ENCODE assay signal across 10 cellular contexts in genomic region chr22:18091478-18091877, GRCh38. TPM values are rescaled to one million over a fixed set of nuclear protein-coding genes. Genes with fewer than 3 reads are reported as not detected.
DNase-seq lines count a peak whose midpoint lies in the region; ATAC-seq, FAIRE-seq and TF ChIP-seq lines count a peak whose summit lies in the region.
"Had no signal": no experiment of that assay in that cellular context is flagged by ENCODE, and none has a peak within 500 bp of the region (broad histone marks: within the 10 kb centered on the region; RNA-seq: fewer than 3 reads in every experiment).

No MANE protein-coding gene starts in this region.

- DNase-seq in MCF 10A (ENCODE audit: unreplicated experiment) = no peak
- no peak for DNase-seq in kidney
- DNase-seq in pons (ENCODE audit: low spot score) = no peak
- no peak for DNase-seq in globus pallidus (ENCODE audit: low spot score)
- no peak for DNase-seq in central memory CD4-positive, alpha-beta T cell
- no peak for DNase-seq in NCI-H748 (lab: John Stamatoyannopoulos, UW; ENCODE audit: unreplicated experiment)
- DNase-seq: GDM1 had no signal

- ATAC-seq in HG02885 (IDR thresholded peaks at IDR 0.05; ENCODE audit: poor library complexity, unreplicated experiment) = peak; percentile 37
- ATAC-seq in stimulated activated memory B cell treated with anti-CD40 and anti-IgM and Interleukin-4, amounts not matched to agents 10 μg/mL and 1 μg/mL and 100 μg/mL, for 72 hours = peak; percentile 67

- no peak for TF ChIP-seq CTCF in MCF 10A (IDR thresholded peaks at IDR 0.05; ENCODE audit: unreplicated experiment)
- TF ChIP-seq CTCF in kidney (IDR thresholded peaks at IDR 0.05; ENCODE audit: borderline replicate concordance, extremely low read depth, insufficient read depth) = no peak

- peaks cover 12 to 19% of the 10 kb centered on the region in 2 donors for H3K36me3 ChIP-seq in kidney (ENCODE audit: control insufficient read depth in 1 of 2, insufficient read depth in 2 of 2, low read length in 2 of 2)

- peaks cover 14% of the 10 kb centered on the region for H3K4me1 Mint-ChIP-seq in MCF 10A (ENCODE audit: insufficient read depth, unreplicated experiment)
- H3K4me1 Mint-ChIP-seq in stimulated activated memory B cell treated with anti-CD40 and anti-IgM and Interleukin-4, amounts not matched to agents 10 μg/mL and 1 μg/mL and 100 μg/mL, for 72 hours = peaks cover 36% of the 10 kb centered on the region
- H3K4me1 Mint-ChIP-seq: neural crest cell had no signal

- intact Hi-C loops in MCF 10A (cut with micrococcal nuclease) (no loop called here), kidney (cut with DNase I) (no loop called here)

- H3K9me3 Mint-ChIP-seq in MCF 10A (ENCODE audit: unreplicated experiment) = no peaks in the 10 kb centered on the region
- H3K9me3 Mint-ChIP-seq in stimulated activated memory B cell treated with anti-CD40 and anti-IgM and Interleukin-4, amounts not matched to agents 10 μg/mL and 1 μg/mL and 100 μg/mL, for 72 hours = no peaks in the 10 kb centered on the region
- H3K9me3 Mint-ChIP-seq: neural crest cell had no signal

- FAIRE-seq in kidney (lab: Jason Lieb, UNC) = no peak

- H3K27ac Mint-ChIP-seq in MCF 10A (ENCODE audit: low read depth, unreplicated experiment) = peak overlapping the region; percentile 97
- H3K27ac Mint-ChIP-seq in stimulated activated memory B cell treated with anti-CD40 and anti-IgM and Interleukin-4, amounts not matched to agents 10 μg/mL and 1 μg/mL and 100 μg/mL, for 72 hours = peak overlapping the region; percentile 76

- H3K27ac ChIP-seq in kidney (ENCODE audit: low read depth in 2 of 2, low read length in 2 of 2) = peak overlapping the region; percentile 79 to 87

- POLR2A ChIA-PET in MCF 10A (lab: Yijun Ruan, JAX) = interaction anchor here (0.6 to 7.8 kb wide), 4 partner anchors 13 to 58 kb away, joined by 3 to 70 read pairs (median 4); partner anchors contain the start of gene PEX26

- H3K27me3 Mint-ChIP-seq in MCF 10A (ENCODE audit: insufficient read depth, unreplicated experiment) = no peaks in the 10 kb centered on the region
- no peaks in the 10 kb centered on the region for H3K27me3 Mint-ChIP-seq in stimulated activated memory B cell treated with anti-CD40 and anti-IgM and Interleukin-4, amounts not matched to agents 10 μg/mL and 1 μg/mL and 100 μg/mL, for 72 hours

- peak overlapping the region; percentile 13 to 54 for H3K4me3 ChIP-seq in kidney (ENCODE audit: low read length in 2 of 2)

- no TSS peak for BruUV-seq in MCF 10A (replicated peaks; lab: Mats Ljungman, UMichigan)

- no peaks in the 10 kb centered on the region for H3K9me3 ChIP-seq in kidney (ENCODE audit: control insufficient read depth in 1 of 2, low read length in 2 of 2)

- peak overlapping the region in 1 of 2 donors; percentile 57 for H3K9ac ChIP-seq in kidney (ENCODE audit: low read length in 2 of 2)

- CTCF ChIA-PET in MCF 10A (lab: Yijun Ruan, JAX) = interaction anchor here (1.1 to 6.6 kb wide), 5 partner anchors 13 to 350 kb away, joined by 3 to 48 read pairs (median 6); partner anchors contain the start of gene PEX26

- H3K36me3 Mint-ChIP-seq in MCF 10A (ENCODE audit: insufficient read depth, unreplicated experiment) = peaks cover 38% of the 10 kb centered on the region
- peaks cover 55% of the 10 kb centered on the region for H3K36me3 Mint-ChIP-seq in stimulated activated memory B cell treated with anti-CD40 and anti-IgM and Interleukin-4, amounts not matched to agents 10 μg/mL and 1 μg/mL and 100 μg/mL, for 72 hours

- peak overlapping the region; percentile 75 for H3K4me3 Mint-ChIP-seq in MCF 10A (ENCODE audit: unreplicated experiment)
- H3K4me3 Mint-ChIP-seq in stimulated activated memory B cell treated with anti-CD40 and anti-IgM and Interleukin-4, amounts not matched to agents 10 μg/mL and 1 μg/mL and 100 μg/mL, for 72 hours = peak overlapping the region; percentile 78
- H3K4me3 Mint-ChIP-seq: neural crest cell had no signal

- H3K4me1 ChIP-seq in kidney (ENCODE audit: control insufficient read depth in 1 of 2, insufficient read depth in 1 of 2, low read depth in 1 of 2, low read length in 2 of 2) = peaks cover 4 to 9% of the 10 kb centered on the region in 2 donors

RNA-seq across cellular contexts. Expression of gene PEX26, which starts 13.7 kb away (rescaled TPM):
- total RNA-seq in MCF 10A (2022) (41.0 and 47.1 TPM in 2 replicates), kidney (45.2 TPM)
- polyA plus RNA-seq in kidney (ENCODE audit: insufficient read depth, low read depth, low replicate concordance) = 18.1 TPM

RNA-seq across cellular contexts. Expression of gene TUBA8, which starts 19.1 kb away (rescaled TPM):
- total RNA-seq in MCF 10A (2022) (0.66 TPM in 1 of 2 replicates, not detected in the other), kidney (1.1 TPM)
- 5.9 TPM for polyA plus RNA-seq in kidney (ENCODE audit: insufficient read depth, low read depth, low replicate concordance)

RNA-seq across cellular contexts. Expression of gene USP18, which starts 58.5 kb away (rescaled TPM):
- total RNA-seq in MCF 10A (2022) = 2.1 TPM in 2 replicates
- total RNA-seq in kidney = 4.4 TPM
- polyA plus RNA-seq in kidney (ENCODE audit: insufficient read depth, low read depth, low replicate concordance) = 5.5 TPM
